8 cellular contexts compared by ENCODE assay signal in the genomic region with DNA sequence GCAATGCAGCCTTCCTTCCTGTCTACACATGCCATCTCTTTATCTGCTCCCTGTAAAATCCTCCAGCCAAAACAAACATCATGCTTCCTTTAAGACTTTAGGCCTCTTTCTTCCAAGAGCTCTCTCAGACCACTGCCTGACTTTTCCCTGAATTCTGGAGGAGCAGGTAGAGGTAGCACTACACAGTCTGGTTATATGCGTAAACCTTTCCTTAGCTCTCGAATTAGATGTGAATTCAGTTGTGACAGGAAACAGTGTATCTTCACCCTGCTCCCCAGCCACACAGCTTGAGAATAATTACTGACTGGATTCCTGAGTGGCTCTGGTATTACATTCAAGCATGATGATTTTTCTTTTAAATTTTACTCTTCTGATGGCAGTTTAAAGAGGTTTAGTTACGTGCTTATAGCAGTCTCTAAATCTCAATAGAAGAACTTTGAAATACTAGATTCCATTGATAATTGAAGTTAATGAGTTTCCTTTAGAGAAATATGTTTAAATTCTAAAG.
DNase-seq lines count a peak whose midpoint lies in the region; ATAC-seq lines count a peak whose summit lies in the region.

No MANE protein-coding gene starts in this region.

- H3K27ac ChIP-seq in ACC112 (ENCODE audit: low read depth, low read length), result peak overlapping the region; percentile 100

- peak overlapping the region; percentile 16 to 17 for H3K4me3 Mint-ChIP-seq in effector memory CD8-positive, alpha-beta T cell
- no peak overlapping the region for H3K4me3 Mint-ChIP-seq in naive thymus-derived CD8-positive, alpha-beta T cell

- H3K27me3 ChIP-seq in ACC112 (ENCODE audit: insufficient read depth, low read length), result no peaks in the 10 kb centered on the region

- POLR2A ChIA-PET in naive thymus-derived CD8-positive, alpha-beta T cell (lab: Charles Lee), result no interaction called here

- peaks cover 84% of the 10 kb centered on the region for H3K79me2 ChIP-seq in ACC112 (ENCODE audit: control insufficient read depth, insufficient read depth, low read length, unreplicated experiment)

- H3K36me3 ChIP-seq in ACC112 (ENCODE audit: insufficient read depth, low read length), result peaks cover 27% of the 10 kb centered on the region

- H3K9me3 Mint-ChIP-seq in effector memory CD8-positive, alpha-beta T cell, result no peaks in the 10 kb centered on the region
- H3K9me3 Mint-ChIP-seq in naive thymus-derived CD8-positive, alpha-beta T cell, result no peaks in the 10 kb centered on the region

- H3K27ac Mint-ChIP-seq in effector memory CD8-positive, alpha-beta T cell, result peak overlapping the region; percentile 41 to 47
- peak overlapping the region in 3 of 10 donors; percentile 2 to 45 (median 44) for H3K27ac Mint-ChIP-seq in naive thymus-derived CD8-positive, alpha-beta T cell

- H2AFZ ChIP-seq in ACC112 (ENCODE audit: low read length, unreplicated experiment), result no peak overlapping the region

- peak; percentile 56 for DNase-seq in M059J (ENCODE audit: low read depth)
- DNase-seq in effector memory CD8-positive, alpha-beta T cell, result no peak
- peak; percentile 1 for DNase-seq in midbrain (lab: John Stamatoyannopoulos, UW)
- no peak for DNase-seq in naive thymus-derived CD8-positive, alpha-beta T cell
- no peak for DNase-seq in NCI-H146 (lab: John Stamatoyannopoulos, UW)

- H3K4me1 ChIP-seq in ACC112 (ENCODE audit: control insufficient read depth, insufficient read depth, low read length, unreplicated experiment), result peaks cover 97% of the 10 kb centered on the region

- H3K27me3 Mint-ChIP-seq in effector memory CD8-positive, alpha-beta T cell, result no peaks in the 10 kb centered on the region
- H3K27me3 Mint-ChIP-seq in naive thymus-derived CD8-positive, alpha-beta T cell, result no peaks in the 10 kb centered on the region

- H3K4me3 ChIP-seq in ACC112 (ENCODE audit: low read depth, low read length), result peak overlapping the region; percentile 10; the same call in 1 of the 2 replicates

- ATAC-seq in effector memory CD8-positive, alpha-beta T cell (replicated peaks), result peak; percentile 35
- ATAC-seq in HG02759 (IDR thresholded peaks at IDR 0.05; ENCODE audit: unreplicated experiment), result no peak
- ATAC-seq in HG02885 (IDR thresholded peaks at IDR 0.05; ENCODE audit: poor library complexity, unreplicated experiment), result no peak
- no peak for ATAC-seq in naive thymus-derived CD8-positive, alpha-beta T cell

- peaks cover 2% of the 10 kb centered on the region for H3K36me3 Mint-ChIP-seq in effector memory CD8-positive, alpha-beta T cell (ENCODE audit: insufficient read depth)
- H3K36me3 Mint-ChIP-seq in naive thymus-derived CD8-positive, alpha-beta T cell, result peaks cover 0 to 7% (median 2%) of the 10 kb centered on the region in 3 donors

- peaks cover 50 to 60% of the 10 kb centered on the region in 2 donors for H3K4me1 Mint-ChIP-seq in effector memory CD8-positive, alpha-beta T cell (ENCODE audit: low read depth in 2 of 2)
- peaks cover 18 to 86% (median 38%) of the 10 kb centered on the region in 4 donors for H3K4me1 Mint-ChIP-seq in naive thymus-derived CD8-positive, alpha-beta T cell

Comparison
In these comparisons a context has a peak if more than half of its experiments do, and no peak if none do; other contexts are left out.
1. DNase-seq: peak in M059J (single experiment) and midbrain (single experiment); none in effector memory CD8-positive, alpha-beta T cell (0 of 3), naive thymus-derived CD8-positive, alpha-beta T cell (0 of 10) and NCI-H146 (single experiment).
2. H3K4me3 Mint-ChIP-seq: peak in effector memory CD8-positive, alpha-beta T cell (2 of 2); none in naive thymus-derived CD8-positive, alpha-beta T cell (0 of 10).